38 cellular contexts compared by ENCODE assay signal in the genomic region with DNA sequence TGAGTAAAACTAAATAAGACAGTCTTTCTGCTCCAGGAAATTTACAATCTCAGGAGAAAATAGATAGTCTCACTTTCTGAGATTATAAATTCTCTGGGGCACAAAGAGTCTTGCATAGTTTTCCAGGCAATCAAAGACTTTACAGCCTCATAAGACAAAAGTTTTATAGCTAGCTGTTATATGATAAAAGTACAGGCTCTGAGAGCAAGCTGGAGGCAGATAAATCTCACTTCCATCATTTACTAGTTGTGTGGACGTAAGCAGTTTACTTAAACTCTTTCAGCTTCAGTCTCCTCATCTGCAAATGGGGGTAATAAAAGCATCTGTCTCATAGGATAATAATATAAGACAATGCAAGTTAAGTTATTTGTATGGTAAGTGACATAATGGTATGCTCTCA.
"Had no signal": no experiment of that assay in that cellular context is flagged by ENCODE, and none has a peak within 500 bp of the region (broad histone marks: within the 10 kb centered on the region; RNA-seq: fewer than 3 reads in every experiment).

No MANE protein-coding gene starts in this region.

- H3K27ac ChIP-seq: ascending aorta, cardiac muscle cell, WERI-Rb-1 had no signal

- H3K9me3 ChIP-seq: ascending aorta had no signal

- H3K4me1 ChIP-seq: ascending aorta had no signal

- DNase-seq: activated CD4-positive, alpha-beta T cell treated with anti-CD3 and anti-CD28 coated beads for 1 hour; activated CD4-positive, alpha-beta T cell treated with anti-CD3 and anti-CD28 coated beads for 36 hours; activated CD4-positive, alpha-beta T cell treated with anti-CD3 and anti-CD28 coated beads for 48 hours; activated CD4-positive, alpha-beta T cell treated with anti-CD3 and anti-CD28 coated beads, Interleukin-2, amount 10 ng/mL, durations not matched to agents 7 days and 5 days; activated CD4-positive, alpha-beta T cell treated with anti-CD3 and anti-CD28 coated beads, Interleukin-2, amount 50 U/mL, for 48 hours; activated CD4-positive, CD25-positive, alpha-beta regulatory T cell; activated CD8-positive, alpha-beta memory T cell treated with anti-CD3 and anti-CD28 coated beads, Interleukin-2, amount 50 U/mL, for 4 hours; activated CD8-positive, alpha-beta T cell treated with anti-CD3 and anti-CD28 coated beads for 36 hours; activated effector memory CD4-positive, alpha-beta T cell treated with Interleukin-2 at 50 U/mL for 16 hours; activated gamma-delta T cell; activated naive CD4-positive, alpha-beta T cell treated with anti-CD3 and anti-CD28 coated beads, Interleukin-2, amount 10 ng/mL, durations not matched to agents 7 days and 5 days; activated naive CD4-positive, alpha-beta T cell treated with Interleukin-2 at 50 U/mL for 16 hours; activated naive CD8-positive, alpha-beta T cell treated with anti-CD3 and anti-CD28 coated beads, Interleukin-2, amount 10 ng/mL, durations not matched to agents 7 days and 5 days; activated naive CD8-positive, alpha-beta T cell treated with anti-CD3 and anti-CD28 coated beads, Interleukin-2, amount 50 U/mL, for 24 hours; activated T-cell treated with anti-CD3 and anti-CD28 coated beads for 4 hours; activated T-cell treated with anti-CD3 and anti-CD28 coated beads, Interleukin-2, amount 50 U/mL, for 1 hour; activated T-cell treated with anti-CD3 and anti-CD28 coated beads, Interleukin-2, amount 50 U/mL, for 48 hours; amygdala; anterior cingulate cortex; caudate nucleus; SW 1271; T-helper 1 cell; T-helper 2 cell; T-helper 9 cell; WERI-Rb-1 had no signal

- H3K4me3 ChIP-seq: ascending aorta, cardiac muscle cell had no signal

- H3K36me3 Mint-ChIP-seq: activated naive CD4-positive, alpha-beta T cell treated with anti-CD3 and anti-CD28 coated beads, Interleukin-2, amount 10 ng/mL, durations not matched to agents 7 days and 5 days; activated naive CD4-positive, alpha-beta T cell treated with anti-CD3 and anti-CD28 coated beads, Interleukin-2, amount 50 U/mL, for 24 hours; activated naive CD8-positive, alpha-beta T cell; activated naive CD8-positive, alpha-beta T cell treated with anti-CD3 and anti-CD28 coated beads, Interleukin-2, amount 10 ng/mL, durations not matched to agents 7 days and 5 days; brain; WTC11 had no signal

- ATAC-seq: activated CD4-positive, alpha-beta T cell treated with anti-CD3 and anti-CD28 coated beads for 36 hours; activated CD4-positive, CD25-positive, alpha-beta regulatory T cell treated with anti-CD3 and anti-CD28 coated beads, Interleukin-2, amount 50 U/mL, for 24 hours; activated CD8-positive, alpha-beta T cell treated with anti-CD3 and anti-CD28 coated beads for 36 hours; activated naive CD8-positive, alpha-beta T cell treated with anti-CD3 and anti-CD28 coated beads, Interleukin-2, amount 50 U/mL, for 24 hours; WTC11 had no signal

- H3K27me3 Mint-ChIP-seq: activated naive CD4-positive, alpha-beta T cell treated with anti-CD3 and anti-CD28 coated beads, Interleukin-2, amount 10 ng/mL, durations not matched to agents 7 days and 5 days had no signal

- H3K36me3 ChIP-seq: ascending aorta, cardiac muscle cell, WERI-Rb-1 had no signal

- H3K4me1 Mint-ChIP-seq: activated CD4-positive, alpha-beta T cell treated with anti-CD3 and anti-CD28 coated beads for 36 hours; activated CD4-positive, alpha-beta T cell treated with anti-CD3 and anti-CD28 coated beads, Interleukin-2, amount 10 ng/mL, durations not matched to agents 7 days and 5 days; activated naive CD4-positive, alpha-beta T cell treated with anti-CD3 and anti-CD28 coated beads, Interleukin-2, amount 10 ng/mL, durations not matched to agents 7 days and 5 days; activated naive CD4-positive, alpha-beta T cell treated with anti-CD3 and anti-CD28 coated beads, Interleukin-2, amount 50 U/mL, for 24 hours; activated naive CD8-positive, alpha-beta T cell treated with anti-CD3 and anti-CD28 coated beads, Interleukin-2, amount 10 ng/mL, durations not matched to agents 7 days and 5 days; activated naive CD8-positive, alpha-beta T cell treated with anti-CD3 and anti-CD28 coated beads, Interleukin-2, amount 50 U/mL, for 24 hours; brain; central memory CD8-positive, alpha-beta T cell; WTC11 had no signal

- H3K27ac Mint-ChIP-seq: activated CD4-positive, alpha-beta T cell treated with anti-CD3 and anti-CD28 coated beads for 36 hours; activated CD4-positive, alpha-beta T cell treated with anti-CD3 and anti-CD28 coated beads, Interleukin-2, amount 10 ng/mL, durations not matched to agents 7 days and 5 days; activated CD8-positive, alpha-beta T cell treated with anti-CD3 and anti-CD28 coated beads for 36 hours; activated naive CD4-positive, alpha-beta T cell treated with anti-CD3 and anti-CD28 coated beads, Interleukin-2, amount 10 ng/mL, durations not matched to agents 7 days and 5 days; activated naive CD4-positive, alpha-beta T cell treated with anti-CD3 and anti-CD28 coated beads, Interleukin-2, amount 50 U/mL, for 24 hours; activated naive CD8-positive, alpha-beta T cell; activated naive CD8-positive, alpha-beta T cell treated with anti-CD3 and anti-CD28 coated beads, Interleukin-2, amount 10 ng/mL, durations not matched to agents 7 days and 5 days; activated naive CD8-positive, alpha-beta T cell treated with anti-CD3 and anti-CD28 coated beads, Interleukin-2, amount 50 U/mL, for 24 hours; activated T-helper 2 cell treated with anti-CD3 and anti-CD28 coated beads, Interferon-gamma antibody, Interleukin-2, Interleukin-4, amounts not matched to agents 10 μg/mL and 5 μg/mL and 100 μg/mL, durations not matched to agents 14 hours and 24 hours and 36 hours; brain; T-helper 1 cell treated with Interleukin-12 subunit alpha and Interleukin-12 subunit beta and Interleukin-4 antibody, amounts not matched to agents 30 μg/mL and 1 μg/mL, for 36 hours; T-helper 2 cell treated with Interferon-gamma antibody and Interleukin-4, amounts not matched to agents 5 μg/mL and 100 μg/mL, for 36 hours; WTC11 had no signal

- H3K9me3 Mint-ChIP-seq: activated CD4-positive, alpha-beta T cell treated with anti-CD3 and anti-CD28 coated beads, Interleukin-2, amount 10 ng/mL, durations not matched to agents 7 days and 5 days; activated naive CD4-positive, alpha-beta T cell treated with anti-CD3 and anti-CD28 coated beads, Interleukin-2, amount 10 ng/mL, durations not matched to agents 7 days and 5 days; activated naive CD4-positive, alpha-beta T cell treated with anti-CD3 and anti-CD28 coated beads, Interleukin-2, amount 50 U/mL, for 24 hours; activated naive CD8-positive, alpha-beta T cell treated with anti-CD3 and anti-CD28 coated beads, Interleukin-2, amount 50 U/mL, for 24 hours; activated T-helper 2 cell treated with anti-CD3 and anti-CD28 coated beads, Interferon-gamma antibody, Interleukin-2, Interleukin-4, amounts not matched to agents 10 μg/mL and 5 μg/mL and 100 μg/mL, durations not matched to agents 14 hours and 24 hours and 36 hours; central memory CD8-positive, alpha-beta T cell; T-helper 1 cell treated with Interleukin-12 subunit alpha and Interleukin-12 subunit beta and Interleukin-4 antibody, amounts not matched to agents 30 μg/mL and 1 μg/mL, for 36 hours had no signal

- H3K4me3 Mint-ChIP-seq: activated CD4-positive, alpha-beta T cell treated with anti-CD3 and anti-CD28 coated beads for 36 hours; activated CD4-positive, alpha-beta T cell treated with anti-CD3 and anti-CD28 coated beads, Interleukin-2, amount 10 ng/mL, durations not matched to agents 7 days and 5 days; activated CD8-positive, alpha-beta T cell treated with anti-CD3 and anti-CD28 coated beads for 36 hours; activated naive CD4-positive, alpha-beta T cell treated with anti-CD3 and anti-CD28 coated beads, Interleukin-2, amount 10 ng/mL, durations not matched to agents 7 days and 5 days; activated naive CD4-positive, alpha-beta T cell treated with anti-CD3 and anti-CD28 coated beads, Interleukin-2, amount 50 U/mL, for 24 hours; activated naive CD8-positive, alpha-beta T cell; activated naive CD8-positive, alpha-beta T cell treated with anti-CD3 and anti-CD28 coated beads, Interleukin-2, amount 10 ng/mL, durations not matched to agents 7 days and 5 days; activated naive CD8-positive, alpha-beta T cell treated with anti-CD3 and anti-CD28 coated beads, Interleukin-2, amount 50 U/mL, for 24 hours; brain; central memory CD8-positive, alpha-beta T cell; T-helper 1 cell treated with Interleukin-12 subunit alpha and Interleukin-12 subunit beta and Interleukin-4 antibody, amounts not matched to agents 30 μg/mL and 1 μg/mL, for 36 hours; T-helper 2 cell treated with Interferon-gamma antibody and Interleukin-4, amounts not matched to agents 5 μg/mL and 100 μg/mL, for 36 hours; WTC11 had no signal

- H3K27me3 ChIP-seq: ascending aorta, cardiac muscle cell had no signal

- FAIRE-seq: bronchial epithelial cell, TTC549 had no signal
